ENCODE assay signal across 8 cellular contexts in genomic region chr17:1684307-1685189, GRCh38. TPM values are rescaled to one million over a fixed set of nuclear protein-coding genes. Genes with fewer than 3 reads are reported as not detected.
DNase-seq lines count a peak whose midpoint lies in the region; ATAC-seq and TF ChIP-seq lines count a peak whose summit lies in the region.

Gene PRPF8, minus strand, starts transcription at chr17:1684867. Its CDS starts 296 bp downstream, at chr17:1684571.

- ATAC-seq in HG02884 (IDR thresholded peaks at IDR 0.05; ENCODE audit: unreplicated experiment) = peak; percentile 94

- H3K4me3 Mint-ChIP-seq in T-helper 1 cell treated with Interleukin-12 subunit alpha and Interleukin-12 subunit beta and Interleukin-4 antibody, amounts not matched to agents 30 μg/mL and 1 μg/mL, for 36 hours = peak within 1 kb of the TSS; percentile 99
- H3K4me3 Mint-ChIP-seq in progenitor cell of endocrine pancreas (ENCODE audit: low read depth) = peak within 1 kb of the TSS; percentile 97

- H3K4me1 ChIP-seq in left ventricle myocardium inferior = peaks cover 35% of the 10 kb centered on the region

- no peaks in the 10 kb centered on the region for H3K27me3 ChIP-seq in left ventricle myocardium inferior (ENCODE audit: low read depth)

- H3K27ac ChIP-seq in left ventricle myocardium inferior (replicated peaks) = peak within 1 kb of the TSS; percentile 91

- DNase-seq in GM13977 (ENCODE audit: low spot score) (peak; percentile 100), NCI-H1694 (lab: John Stamatoyannopoulos, UW) (peak; percentile 99), amniotic stem cell (lab: John Stamatoyannopoulos, UW) (peak; percentile 93), left ventricle myocardium inferior (peak; percentile 97), progenitor cell of endocrine pancreas (ENCODE audit: low spot score, unreplicated experiment) (peak; percentile 97), ureter (ENCODE audit: low spot score) (peak; percentile 98)

- peaks cover 42% of the 10 kb centered on the region for H3K36me3 ChIP-seq in left ventricle myocardium inferior

- H3K4me3 ChIP-seq in left ventricle myocardium inferior = peak within 1 kb of the TSS; percentile 83

- H3K9me3 ChIP-seq in left ventricle myocardium inferior (replicated peaks) = no peaks in the 10 kb centered on the region

- TF ChIP-seq CTCF in GM13977 (IDR thresholded peaks at IDR 0.05; ENCODE audit: extremely low read depth, insufficient read depth, missing control alignments) (no peak), left ventricle myocardium inferior (IDR thresholded peaks at IDR 0.05; ENCODE audit: borderline replicate concordance) (peak; percentile 9), progenitor cell of endocrine pancreas (IDR thresholded peaks at IDR 0.05; ENCODE audit: unreplicated experiment) (no peak)

- no peaks in the 10 kb centered on the region for H3K27me3 Mint-ChIP-seq in T-helper 1 cell treated with Interleukin-12 subunit alpha and Interleukin-12 subunit beta and Interleukin-4 antibody, amounts not matched to agents 30 μg/mL and 1 μg/mL, for 36 hours (ENCODE audit: low read depth)
- no peaks in the 10 kb centered on the region for H3K27me3 Mint-ChIP-seq in progenitor cell of endocrine pancreas

- in situ Hi-C loops in GM13977 (cut with MboI; ENCODE audit: low pct_unique_long_range_greater_than_20kb, low sequenced_read_pairs, unreplicated experiment) = no loop called here

- H3K9me3 Mint-ChIP-seq in T-helper 1 cell treated with Interleukin-12 subunit alpha and Interleukin-12 subunit beta and Interleukin-4 antibody, amounts not matched to agents 30 μg/mL and 1 μg/mL, for 36 hours = no peaks in the 10 kb centered on the region
- no peaks in the 10 kb centered on the region for H3K9me3 Mint-ChIP-seq in progenitor cell of endocrine pancreas (ENCODE audit: low read depth)

- intact Hi-C loops in left ventricle myocardium inferior (cut with micrococcal nuclease) = no loop called here

- H3K4me1 Mint-ChIP-seq in T-helper 1 cell treated with Interleukin-12 subunit alpha and Interleukin-12 subunit beta and Interleukin-4 antibody, amounts not matched to agents 30 μg/mL and 1 μg/mL, for 36 hours (ENCODE audit: low read depth) = peaks cover 27% of the 10 kb centered on the region
- peaks cover 20% of the 10 kb centered on the region for H3K4me1 Mint-ChIP-seq in progenitor cell of endocrine pancreas (ENCODE audit: low read depth)

- peaks cover 47% of the 10 kb centered on the region for H3K36me3 Mint-ChIP-seq in T-helper 1 cell treated with Interleukin-12 subunit alpha and Interleukin-12 subunit beta and Interleukin-4 antibody, amounts not matched to agents 30 μg/mL and 1 μg/mL, for 36 hours (ENCODE audit: low read depth)
- H3K36me3 Mint-ChIP-seq in progenitor cell of endocrine pancreas (ENCODE audit: insufficient read depth) = peaks cover 28% of the 10 kb centered on the region

- peak within 1 kb of the TSS; percentile 94 for H3K27ac Mint-ChIP-seq in T-helper 1 cell treated with Interleukin-12 subunit alpha and Interleukin-12 subunit beta and Interleukin-4 antibody, amounts not matched to agents 30 μg/mL and 1 μg/mL, for 36 hours
- peak within 1 kb of the TSS; percentile 99 for H3K27ac Mint-ChIP-seq in progenitor cell of endocrine pancreas

RNA-seq across cellular contexts. Expression of gene PRPF8, which starts in this region (rescaled TPM):
- total RNA-seq in left ventricle myocardium inferior = 136 TPM
- 367 and 378 TPM in 2 replicates for total RNA-seq in progenitor cell of endocrine pancreas
- total RNA-seq in ureter = 396 TPM

Comparison
In these comparisons a context has a peak if more than half of its experiments do, and no peak if none do; other contexts are left out.
1. Peak in every context shown above with its lines: DNase-seq, ATAC-seq, H3K4me3 ChIP-seq and H3K27ac ChIP-seq.